In the genomic region with DNA sequence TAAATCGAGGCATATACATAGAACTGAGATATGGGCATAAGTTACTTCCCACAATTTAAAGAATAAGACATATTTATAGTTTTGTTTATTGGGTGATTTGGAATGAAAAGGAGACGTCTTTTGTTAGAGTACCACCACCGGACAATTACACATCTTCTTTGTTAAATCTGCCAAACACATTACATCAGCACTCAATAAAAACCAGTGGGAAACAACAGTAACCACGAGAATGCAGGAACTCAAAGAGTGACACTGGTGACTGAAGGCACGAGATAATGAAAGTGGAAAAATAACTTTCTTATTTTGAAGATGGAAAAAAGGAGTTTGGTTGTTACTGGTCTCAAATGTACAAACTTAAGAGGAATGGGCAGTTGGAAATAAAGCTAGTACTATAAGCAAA, we compare ENCODE assay signal across 18 cellular contexts.
DNase-seq lines count a peak whose midpoint lies in the region; ATAC-seq and TF ChIP-seq lines count a peak whose summit lies in the region.
"Had no signal": no experiment of that assay in that cellular context is flagged by ENCODE, and none has a peak within 500 bp of the region (broad histone marks: within the 10 kb centered on the region; RNA-seq: fewer than 3 reads in every experiment).

No MANE protein-coding gene starts in this region.

- intact Hi-C loops in stomach (cut with DNase I; ENCODE audit: low total_unique reads): no loop called here

- H3F3A ChIP-seq in Loucy (ENCODE audit: low read depth): no peaks in the 10 kb centered on the region

- H3K4me2 ChIP-seq in Loucy (ENCODE audit: low read depth, low read length, poor library complexity, severe bottlenecking): peak overlapping the region; percentile 9
- H3K4me2 ChIP-seq: BLaER1 had no signal

- H3K4me1 ChIP-seq in Loucy (ENCODE audit: insufficient read depth, low read length, poor library complexity, severe bottlenecking) (no peaks in the 10 kb centered on the region), stomach (no peaks in the 10 kb centered on the region)
- H3K4me1 ChIP-seq: suprapubic skin had no signal

- H3K27ac ChIP-seq in stomach: no peak overlapping the region
- H3K27ac ChIP-seq: BLaER1, colonic mucosa, epithelial cell of prostate, suprapubic skin had no signal

- no peak for ATAC-seq in HG03520 (IDR thresholded peaks at IDR 0.05; ENCODE audit: unreplicated experiment)
- ATAC-seq in GM19455 (IDR thresholded peaks at IDR 0.05; ENCODE audit: unreplicated experiment): no peak
- no peak for ATAC-seq in HG02588 (IDR thresholded peaks at IDR 0.05; ENCODE audit: unreplicated experiment)
- ATAC-seq: activated CD4-positive, alpha-beta T cell treated with anti-CD3 and anti-CD28 coated beads for 36 hours had no signal

- TF ChIP-seq EP300 in stomach (IDR thresholded peaks at IDR 0.05): no peak

- peak overlapping the region; percentile 10 for H3K27ac Mint-ChIP-seq in endothelial cell (ENCODE audit: unreplicated experiment)
- H3K27ac Mint-ChIP-seq: progenitor cell of endocrine pancreas had no signal

- WGBS in stomach, 5 donors: 80 to 87% (median 86%) methylated on average over 5 of the region's 5 CpGs

- H3K9me3 Mint-ChIP-seq in endothelial cell (ENCODE audit: unreplicated experiment): no peaks in the 10 kb centered on the region

- H3K27me3 Mint-ChIP-seq in endothelial cell (ENCODE audit: unreplicated experiment): peaks cover 2% of the 10 kb centered on the region
- H3K27me3 Mint-ChIP-seq: activated CD4-positive, alpha-beta T cell treated with anti-CD3 and anti-CD28 coated beads for 36 hours; progenitor cell of endocrine pancreas had no signal

- H3K36me3 Mint-ChIP-seq in endothelial cell (ENCODE audit: low read depth, unreplicated experiment): peaks cover 44% of the 10 kb centered on the region

- H3K9me3 ChIP-seq in Loucy (ENCODE audit: insufficient read depth, low read depth, low read length): no peaks in the 10 kb centered on the region
- no peaks in the 10 kb centered on the region for H3K9me3 ChIP-seq in stomach
- H3K9me3 ChIP-seq: colonic mucosa, suprapubic skin had no signal

- H3K4me1 Mint-ChIP-seq in endothelial cell (ENCODE audit: unreplicated experiment): no peaks in the 10 kb centered on the region
- H3K4me1 Mint-ChIP-seq: activated CD4-positive, alpha-beta T cell treated with anti-CD3 and anti-CD28 coated beads for 36 hours had no signal

- H2AFZ ChIP-seq in Loucy (ENCODE audit: low read length): no peak overlapping the region

- H3K27me3 ChIP-seq in Loucy (ENCODE audit: insufficient read depth, low read length, poor library complexity, severe bottlenecking): no peaks in the 10 kb centered on the region
- no peaks in the 10 kb centered on the region for H3K27me3 ChIP-seq in stomach
- H3K27me3 ChIP-seq: BLaER1, colonic mucosa, suprapubic skin had no signal

- no peaks in the 10 kb centered on the region for H4K20me1 ChIP-seq in Loucy (ENCODE audit: insufficient read depth, low read length, poor library complexity, severe bottlenecking)

- H3K9ac ChIP-seq in Loucy (ENCODE audit: low read depth, low read length, poor library complexity, severe bottlenecking): no peak overlapping the region
- H3K9ac ChIP-seq: BLaER1 had no signal

- no peaks in the 10 kb centered on the region for H3K9me2 ChIP-seq in Loucy (replicated peaks; ENCODE audit: low read depth, low read length)

- TF ChIP-seq CTCF in Loucy (conservative IDR thresholded peaks at IDR 0.05; ENCODE audit: low read length): no peak
- no peak for TF ChIP-seq CTCF in endothelial cell (IDR thresholded peaks at IDR 0.05; ENCODE audit: unreplicated experiment)
- TF ChIP-seq CTCF in stomach (IDR thresholded peaks at IDR 0.05): no peak

- H3K4me3 Mint-ChIP-seq in endothelial cell (ENCODE audit: unreplicated experiment): no peak overlapping the region
- H3K4me3 Mint-ChIP-seq: activated CD4-positive, alpha-beta T cell treated with anti-CD3 and anti-CD28 coated beads for 36 hours had no signal

- H3K36me3 ChIP-seq in Loucy (ENCODE audit: insufficient read depth, low read length) (peaks cover 85% of the 10 kb centered on the region), stomach (peaks cover 61 to 100% (median 97%) of the 10 kb centered on the region in 4 donors)
- H3K36me3 ChIP-seq: colonic mucosa had no signal

- H3K4me3 ChIP-seq in Loucy (ENCODE audit: low read length, poor library complexity, severe bottlenecking) (no peak overlapping the region), stomach (no peak overlapping the region)
- H3K4me3 ChIP-seq: BLaER1, colonic mucosa, suprapubic skin had no signal

- no peaks in the 10 kb centered on the region for H3K79me2 ChIP-seq in Loucy (ENCODE audit: insufficient read depth, low read length)

- TF ChIP-seq POLR2A in stomach (IDR thresholded peaks at IDR 0.05): no peak

- DNase-seq in Ammon's horn (ENCODE audit: low spot score) (peak; percentile 50), endothelial cell (ENCODE audit: low spot score) (no peak), myocyte (ENCODE audit: low read depth) (peak; percentile 78), stomach (no peak)
- DNase-seq: activated CD4-positive, alpha-beta T cell treated with anti-CD3 and anti-CD28 coated beads for 36 hours; colonic mucosa; DMS 273 treated with DMSO at 0.1 percent for 48 hours; MM.1S; NCI-H187 treated with DMSO at 0.1 percent for 48 hours; NCI-H510A treated with DMSO at 0.1 percent for 48 hours had no signal

Comparison
In these comparisons a context has a peak if more than half of its experiments do, and no peak if none do; other contexts are left out.
1. DNase-seq: peak in Ammon's horn (single experiment) and myocyte (single experiment); none in endothelial cell (single experiment) and stomach (single experiment).